17 cellular contexts compared by ENCODE assay signal in the genomic region with DNA sequence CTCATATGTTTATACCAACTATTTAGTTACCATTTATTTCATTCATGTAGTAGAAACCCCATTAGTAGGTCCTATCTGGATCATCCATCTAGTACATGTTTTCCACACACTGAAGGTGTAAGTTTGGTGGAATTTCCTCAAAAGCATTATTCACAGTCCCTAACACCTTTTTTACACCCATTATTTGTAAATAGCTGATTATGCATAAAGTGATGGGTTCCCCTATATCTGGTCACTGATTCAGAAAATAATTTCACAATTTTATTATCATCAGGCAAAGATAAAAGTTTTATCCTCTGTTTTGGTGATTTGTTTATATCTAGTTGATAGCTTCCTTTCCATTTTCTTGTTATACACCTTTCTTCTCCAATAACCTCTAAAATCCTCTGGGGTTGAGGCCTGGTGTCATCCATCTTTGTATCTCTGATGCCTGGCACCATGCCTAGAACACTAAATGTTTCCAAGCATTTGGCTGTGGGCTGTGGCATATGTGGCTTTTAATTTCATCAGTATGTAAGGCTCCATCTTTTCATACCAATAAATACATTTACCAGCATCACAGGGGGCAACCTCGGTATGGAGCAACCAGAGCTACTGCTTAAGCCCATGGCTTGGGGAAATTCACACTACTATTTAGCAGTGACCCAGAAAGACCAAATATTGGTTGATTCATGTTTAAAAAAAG.
"Had no signal": no experiment of that assay in that cellular context is flagged by ENCODE, and none has a peak within 500 bp of the region (broad histone marks: within the 10 kb centered on the region; RNA-seq: fewer than 3 reads in every experiment).

No MANE protein-coding gene starts in this region.

- H3K4me3 ChIP-seq: breast epithelium, lower lobe of right lung, spleen, tibial nerve, vagina had no signal

- DNase-seq: activated CD4-positive, alpha-beta T cell treated with anti-CD3 and anti-CD28 coated beads, Interleukin-2, amount 50 U/mL, for 48 hours; activated CD4-positive, CD25-positive, alpha-beta regulatory T cell treated with anti-CD3 and anti-CD28 coated beads, Interleukin-2, amount 50 U/mL, for 72 hours; activated effector memory CD4-positive, alpha-beta T cell treated with anti-CD3 and anti-CD28 coated beads, Interleukin-2, amount 50 U/mL, for 16 hours; activated naive CD8-positive, alpha-beta T cell treated with anti-CD3 and anti-CD28 coated beads for 36 hours; activated T-cell treated with anti-CD3 and anti-CD28 coated beads, Interleukin-2, amount 50 U/mL, for 4 hours; endodermal cell; erythroblast; hypothalamus; lower lobe of right lung; midbrain; right cardiac atrium; spleen; stimulated activated CD4-positive, alpha-beta T cell treated with anti-CD3 and anti-CD28 coated beads, Interleukin-1b, Interleukin-23, amount 100 ng/mL, for 48 hours had no signal

- ATAC-seq: activated T-cell treated with anti-CD3 and anti-CD28 coated beads, Interleukin-2, amount 50 U/mL, for 4 hours; lower lobe of right lung; right cardiac atrium; stimulated activated memory B cell treated with anti-CD40 and anti-IgM and Interleukin-4, amounts not matched to agents 10 μg/mL and 1 μg/mL and 100 μg/mL, for 72 hours had no signal
